Comparison of ENCODE assay signal across 9 cellular contexts in genomic region chr13:91349992-91350911, GRCh38. TPM values are rescaled to one million over a fixed set of nuclear protein-coding genes. Genes with fewer than 3 reads are reported as not detected.
DNase-seq lines count a peak whose midpoint lies in the region; ATAC-seq and TF ChIP-seq lines count a peak whose summit lies in the region.
"Had no signal": no experiment of that assay in that cellular context is flagged by ENCODE, and none has a peak within 500 bp of the region (broad histone marks: within the 10 kb centered on the region; RNA-seq: fewer than 3 reads in every experiment).

No MANE protein-coding gene starts in this region.

- H3K4me1 ChIP-seq in CD8-positive, alpha-beta T cell (ENCODE audit: insufficient read depth, low read length) = peaks cover 27% of the 10 kb centered on the region
- peaks cover 17% of the 10 kb centered on the region for H3K4me1 ChIP-seq in HUES6 (ENCODE audit: control insufficient read depth, insufficient read depth, low read length)
- peaks cover 4% of the 10 kb centered on the region for H3K4me1 ChIP-seq in mesenchymal stem cell (ENCODE audit: control insufficient read depth, insufficient read depth, low read depth, low read length)

- H3K9ac ChIP-seq in HUES6 (ENCODE audit: low read length) (peak overlapping the region; percentile 98), mesenchymal stem cell (ENCODE audit: low read length) (peak overlapping the region; percentile 91)

- 40% methylated on average over 3 of the region's 5 CpGs for WGBS in mesenchymal stem cell

- H3K4me3 ChIP-seq in CD8-positive, alpha-beta T cell (ENCODE audit: low read depth, low read length) = no peak overlapping the region
- peak overlapping the region; percentile 96 for H3K4me3 ChIP-seq in HUES6 (ENCODE audit: low read depth, low read length)
- H3K4me3 ChIP-seq in mesenchymal stem cell (ENCODE audit: insufficient read depth in 1 of 2, low read depth in 1 of 2, low read length in 2 of 2) = peak overlapping the region in 1 of 2 experiments; percentile 94

- POLR2A ChIA-PET in CD8-positive, alpha-beta T cell (lab: Charles Lee) = no interaction called here

- H3K4me2 ChIP-seq in mesenchymal stem cell (ENCODE audit: low read length, poor library complexity, severe bottlenecking) = peak overlapping the region; percentile 62

- H3K18ac ChIP-seq in mesenchymal stem cell (ENCODE audit: low read depth in 1 of 2, low read length in 2 of 2) = no peak overlapping the region

- H3K4ac ChIP-seq in mesenchymal stem cell (ENCODE audit: low read depth in 1 of 2, low read length in 2 of 2) = no peak overlapping the region

- no peak overlapping the region for H2BK15ac ChIP-seq in mesenchymal stem cell (ENCODE audit: low read depth, poor library complexity, severe bottlenecking)

- no peak overlapping the region for H3K27ac Mint-ChIP-seq in CD8-positive, alpha-beta T cell
- H3K27ac Mint-ChIP-seq in activated naive CD8-positive, alpha-beta T cell treated with anti-CD3 and anti-CD28 coated beads, Interleukin-2, amount 50 U/mL, for 24 hours = peak overlapping the region; percentile 99

- H3K9me3 ChIP-seq in CD8-positive, alpha-beta T cell (ENCODE audit: low read length) = no peaks in the 10 kb centered on the region
- no peaks in the 10 kb centered on the region for H3K9me3 ChIP-seq in HUES6 (ENCODE audit: control insufficient read depth, insufficient read depth, low read depth, low read length)
- H3K9me3 ChIP-seq in mesenchymal stem cell (ENCODE audit: control insufficient read depth, low read length) = no peaks in the 10 kb centered on the region

- no peak overlapping the region for H3K23ac ChIP-seq in mesenchymal stem cell (ENCODE audit: low read length in 2 of 2)

- no peak overlapping the region for H4K8ac ChIP-seq in mesenchymal stem cell (ENCODE audit: low read length)

- H2AFZ ChIP-seq in mesenchymal stem cell (ENCODE audit: low read depth, low read length) = no peak overlapping the region

- ATAC-seq in CD8-positive, alpha-beta T cell = no peak
- no peak for ATAC-seq in activated naive CD8-positive, alpha-beta T cell treated with anti-CD3 and anti-CD28 coated beads, Interleukin-2, amount 50 U/mL, for 24 hours
- ATAC-seq in GM19467 (IDR thresholded peaks at IDR 0.05; ENCODE audit: unreplicated experiment) = no peak

- H3K27me3 ChIP-seq in CD8-positive, alpha-beta T cell (ENCODE audit: insufficient read depth, low read length) = no peaks in the 10 kb centered on the region
- H3K27me3 ChIP-seq in HUES6 (ENCODE audit: control insufficient read depth, insufficient read depth, low read length) (peaks cover 5% of the 10 kb centered on the region; the same call in 1 of the 2 replicates), mesenchymal stem cell (ENCODE audit: control insufficient read depth in 1 of 2, insufficient read depth in 1 of 2, low read length in 2 of 2) (peaks cover 0 to 11% of the 10 kb centered on the region in 2 experiments)

- no peak overlapping the region for H3K14ac ChIP-seq in mesenchymal stem cell (ENCODE audit: low read length in 2 of 2)

- peak overlapping the region; percentile 29 for H3K4me3 Mint-ChIP-seq in CD8-positive, alpha-beta T cell
- H3K4me3 Mint-ChIP-seq in activated naive CD8-positive, alpha-beta T cell treated with anti-CD3 and anti-CD28 coated beads, Interleukin-2, amount 50 U/mL, for 24 hours = peak overlapping the region; percentile 99

- no peak overlapping the region for H4K91ac ChIP-seq in mesenchymal stem cell (ENCODE audit: low read length)

- no peak overlapping the region for H2BK12ac ChIP-seq in mesenchymal stem cell (ENCODE audit: low read length in 2 of 2)

- CTCF ChIA-PET in CD8-positive, alpha-beta T cell (lab: Charles Lee) = interaction anchor here (1.8 kb wide), 1 partner anchor 37 kb away, joined by 5 read pairs; no protein-coding TSS in a partner anchor

- H2BK120ac ChIP-seq in mesenchymal stem cell (ENCODE audit: low read depth, low read length) = no peak overlapping the region

- H2AK5ac ChIP-seq in mesenchymal stem cell (ENCODE audit: low read length, severe bottlenecking) = no peak overlapping the region

- no peaks in the 10 kb centered on the region for H3K36me3 ChIP-seq in CD8-positive, alpha-beta T cell (ENCODE audit: insufficient read depth, low read length)
- peaks cover 63% of the 10 kb centered on the region for H3K36me3 ChIP-seq in HUES6 (ENCODE audit: control insufficient read depth, insufficient read depth, low read length)
- peaks cover 9 to 53% of the 10 kb centered on the region in 2 experiments for H3K36me3 ChIP-seq in mesenchymal stem cell (ENCODE audit: control insufficient read depth in 1 of 2, insufficient read depth in 2 of 2, low read depth in 1 of 2, low read length in 2 of 2)

- H3K27me3 Mint-ChIP-seq in CD8-positive, alpha-beta T cell (ENCODE audit: low read depth) = no peaks in the 10 kb centered on the region
- H3K27me3 Mint-ChIP-seq in activated naive CD8-positive, alpha-beta T cell treated with anti-CD3 and anti-CD28 coated beads, Interleukin-2, amount 50 U/mL, for 24 hours = no peaks in the 10 kb centered on the region

- no peak overlapping the region for H3K27ac ChIP-seq in CD8-positive, alpha-beta T cell (ENCODE audit: low read depth, low read length)
- peak overlapping the region; percentile 88 for H3K27ac ChIP-seq in HUES6 (ENCODE audit: low read depth, low read length)
- H3K27ac ChIP-seq in mesenchymal stem cell (ENCODE audit: low read length, poor library complexity, severe bottlenecking) = no peak overlapping the region

- H3K4me1 Mint-ChIP-seq in CD8-positive, alpha-beta T cell (ENCODE audit: low read depth) = peaks cover 47% of the 10 kb centered on the region
- peaks cover 68% of the 10 kb centered on the region for H3K4me1 Mint-ChIP-seq in activated naive CD8-positive, alpha-beta T cell treated with anti-CD3 and anti-CD28 coated beads, Interleukin-2, amount 50 U/mL, for 24 hours

- intact Hi-C loops in CD8-positive, alpha-beta T cell (cut with DNase I, micrococcal nuclease) = loop anchor here (1.0 to 2.0 kb wide), 3 partner anchors 37 to 49 kb away; partner anchors contain the start of gene GPC5 (in 1 of the 2)

- H2BK5ac ChIP-seq in mesenchymal stem cell (ENCODE audit: low read depth, low read length, poor library complexity, severe bottlenecking) = no peak overlapping the region

- no peak for TF ChIP-seq CTCF in CD8-positive, alpha-beta T cell (IDR thresholded peaks at IDR 0.05)

- H3K79me1 ChIP-seq in mesenchymal stem cell (replicated peaks; ENCODE audit: low read length, poor library complexity, severe bottlenecking) = peaks cover 2% of the 10 kb centered on the region

- no peak for DNase-seq in CD8-positive, alpha-beta T cell
- no peak for DNase-seq in activated naive CD8-positive, alpha-beta T cell treated with anti-CD3 and anti-CD28 coated beads, Interleukin-2, amount 50 U/mL, for 24 hours
- DNase-seq in mesenchymal stem cell (no peak), NCI-H748 treated with DMSO at 0.1 percent for 48 hours (lab: John Stamatoyannopoulos, UW) (no peak)
- DNase-seq in effector CD8-positive, alpha-beta T cell (lab: John Stamatoyannopoulos, UW) = no peak
- no peak for DNase-seq in activated CD8-positive, alpha-beta memory T cell treated with anti-CD3 and anti-CD28 coated beads, Interleukin-2, amount 50 U/mL, for 4 hours
- DNase-seq: cerebellar nuclear complex had no signal

- no peaks in the 10 kb centered on the region for H3K9me3 Mint-ChIP-seq in CD8-positive, alpha-beta T cell
- H3K9me3 Mint-ChIP-seq in activated naive CD8-positive, alpha-beta T cell treated with anti-CD3 and anti-CD28 coated beads, Interleukin-2, amount 50 U/mL, for 24 hours = no peaks in the 10 kb centered on the region

- peaks cover 59% of the 10 kb centered on the region for H3K36me3 Mint-ChIP-seq in CD8-positive, alpha-beta T cell
- H3K36me3 Mint-ChIP-seq in activated naive CD8-positive, alpha-beta T cell treated with anti-CD3 and anti-CD28 coated beads, Interleukin-2, amount 50 U/mL, for 24 hours (ENCODE audit: low read depth) = peaks cover 62% of the 10 kb centered on the region

RNA-seq across cellular contexts. Expression of gene MIR17HG, which starts 2.8 kb away (rescaled TPM):
- 1 to 10 TPM; 6.4 TPM for total RNA-seq in CD8-positive, alpha-beta T cell
- polyA plus RNA-seq in mesenchymal stem cell (2013, experiment 1 of 2) = 0.10 TPM
- polyA plus RNA-seq in mesenchymal stem cell (2013, experiment 2 of 2) = 0.12 TPM

RNA-seq across cellular contexts. Expression of gene GPC5, which starts 48.2 kb away (rescaled TPM):
- total RNA-seq in CD8-positive, alpha-beta T cell = under 1 TPM in 1 of 2 experiments, not detected in 1; 0.14 TPM
- polyA plus RNA-seq in mesenchymal stem cell (2013, experiment 1 of 2) = 0.40 TPM
- polyA plus RNA-seq in mesenchymal stem cell (2013, experiment 2 of 2) = 0.40 TPM
